Comparison of ENCODE assay signal across 32 cellular contexts in the genomic region with DNA sequence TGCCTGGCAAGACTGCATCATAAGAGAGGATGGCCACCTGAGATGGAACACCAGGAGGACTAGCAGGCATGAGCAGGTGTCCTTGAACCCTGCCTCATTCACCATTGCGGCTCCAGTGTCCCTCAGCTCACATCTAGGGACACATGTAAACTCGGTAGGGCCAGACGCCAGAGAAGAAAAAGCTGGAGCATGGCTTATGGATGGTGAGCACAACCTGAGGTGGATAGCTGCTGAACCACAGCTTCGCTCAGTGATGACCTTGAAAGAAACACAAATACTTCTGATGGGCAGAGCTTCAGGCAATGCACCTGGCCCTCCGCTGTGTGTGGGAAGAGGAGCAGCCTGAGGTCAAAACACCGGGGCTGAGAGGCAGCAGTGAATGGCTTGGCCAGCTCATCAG.
DNase-seq lines count a peak whose midpoint lies in the region; ATAC-seq, FAIRE-seq and TF ChIP-seq lines count a peak whose summit lies in the region.
"Had no signal": no experiment of that assay in that cellular context is flagged by ENCODE, and none has a peak within 500 bp of the region (broad histone marks: within the 10 kb centered on the region; RNA-seq: fewer than 3 reads in every experiment).

No MANE protein-coding gene starts in this region.

- intact Hi-C loops in Calu3 (cut with micrococcal nuclease; ENCODE audit: unreplicated experiment) = no loop called here
- intact Hi-C loops in HCT116 (cut with micrococcal nuclease) = loop anchor here (5.0 kb wide), 1 partner anchor 254 kb away; no protein-coding TSS in a partner anchor
- intact Hi-C loops in K562 (cut with micrococcal nuclease) = loop anchor here (2.0 to 5.0 kb wide), 2 partner anchors 59 to 86 kb away; no protein-coding TSS in a partner anchor

- H3K9me2 ChIP-seq in HCT116 (ENCODE audit: insufficient read depth) = no peaks in the 10 kb centered on the region

- no peak for TF ChIP-seq EP300 in K562 (IDR thresholded peaks at IDR 0.05; ENCODE audit: low read length)

- H3K9ac ChIP-seq in HCT116 (ENCODE audit: low read length) = peak overlapping the region; percentile 70; the same call in 1 of the 2 replicates
- H3K9ac ChIP-seq in K562 (ENCODE audit: insufficient read depth in 1 of 2, low read depth in 2 of 2, low read length in 2 of 2) = peak overlapping the region; percentile 74 to 95
- H3K9ac ChIP-seq: BLaER1 treated with 17β-estradiol and CSF1 and Interleukin-3, amounts not matched to agents 10 nM and 100 nM had no signal

- CTCF ChIA-PET in Calu3 (lab: Charles Lee) (no interaction called here), HCT116 (lab: Charles Lee) (no interaction called here), K562 (lab: Yijun Ruan, JAX; ENCODE audit: low intra/inter-chr PET ratio) (no interaction called here)

- H3K36me3 Mint-ChIP-seq in Calu3 (ENCODE audit: insufficient read depth, unreplicated experiment) = peaks cover 12% of the 10 kb centered on the region
- no peaks in the 10 kb centered on the region for H3K36me3 Mint-ChIP-seq in effector memory CD8-positive, alpha-beta T cell (ENCODE audit: insufficient read depth)
- H3K36me3 Mint-ChIP-seq: stimulated activated effector memory CD8-positive, alpha-beta T cell treated with anti-CD3 and anti-CD28 coated beads, Interleukin-12 subunit alpha, Interleukin-12 subunit beta, amount 100 ng/mL, for 72 hours had no signal

- FAIRE-seq in K562 (lab: Jason Lieb, UNC) = no peak
- FAIRE-seq: astrocyte, GM12891, keratinocyte had no signal

- peaks cover 8% of the 10 kb centered on the region for H3K9me3 Mint-ChIP-seq in Calu3 (ENCODE audit: low read depth, unreplicated experiment)
- H3K9me3 Mint-ChIP-seq in effector memory CD8-positive, alpha-beta T cell = peaks cover 4 to 15% of the 10 kb centered on the region in 2 donors

- RAD21 ChIA-PET in HCT116 (lab: Charles Lee; ENCODE audit: low non-redundant PET in 1 of 2, low total read pairs in 2 of 2, uncharacterized antibody in 2 of 2, unreplicated experiment in 2 of 2) = no interaction called here

- H3K4me1 ChIP-seq in HCT116 (ENCODE audit: control insufficient read depth in 1 of 2, insufficient read depth in 2 of 2, low read length in 2 of 2) (peaks cover 0 to 49% of the 10 kb centered on the region in 2 experiments; a peak in 3 of 4 replicates), K562 (replicated peaks in 1 of 2; ENCODE audit: control insufficient read depth in 2 of 2, insufficient read depth in 2 of 2, low read length in 2 of 2) (peaks cover 24 to 47% of the 10 kb centered on the region in 2 experiments), osteoblast (ENCODE audit: insufficient read depth, low read length) (no peaks in the 10 kb centered on the region)
- H3K4me1 ChIP-seq: HAP-1, prostate gland, sigmoid colon, upper lobe of right lung had no signal

- no TSS peak for BruUV-seq in Calu3 (replicated peaks; lab: Mats Ljungman, UMichigan)
- no TSS peak for BruUV-seq in HCT116 (replicated peaks; lab: Mats Ljungman, UMichigan)
- no TSS peak for BruUV-seq in K562 (replicated peaks; lab: Mats Ljungman, UMichigan)

- peak overlapping the region; percentile 34 for H3K27ac Mint-ChIP-seq in Calu3 (ENCODE audit: unreplicated experiment)
- no peak overlapping the region for H3K27ac Mint-ChIP-seq in effector memory CD8-positive, alpha-beta T cell
- H3K27ac Mint-ChIP-seq: activated naive CD8-positive, alpha-beta T cell treated with anti-CD3 and anti-CD28 coated beads for 36 hours; mesothelial cell of epicardium; stimulated activated effector memory CD8-positive, alpha-beta T cell treated with anti-CD3 and anti-CD28 coated beads, Interleukin-12 subunit alpha, Interleukin-12 subunit beta, amount 100 ng/mL, for 72 hours had no signal

- no peaks in the 10 kb centered on the region for H3K27me3 Mint-ChIP-seq in Calu3 (ENCODE audit: unreplicated experiment)
- no peaks in the 10 kb centered on the region for H3K27me3 Mint-ChIP-seq in effector memory CD8-positive, alpha-beta T cell
- H3K27me3 Mint-ChIP-seq: activated naive CD8-positive, alpha-beta T cell treated with anti-CD3 and anti-CD28 coated beads for 36 hours; naive B cell had no signal

- POLR2A ChIA-PET in HCT116 (lab: Charles Lee) = no interaction called here
- POLR2A ChIA-PET in K562 (lab: Yijun Ruan, JAX) = interaction anchor here (0.6 kb wide), 1 partner anchor 8 kb away, joined by 3 read pairs; no protein-coding TSS in a partner anchor

- ATAC-seq in HCT116 (no peak), K562 (no peak), GM18858 (IDR thresholded peaks at IDR 0.05; ENCODE audit: unreplicated experiment) (no peak)
- ATAC-seq in effector memory CD8-positive, alpha-beta T cell (replicated peaks) = no peak
- ATAC-seq: stimulated activated effector memory CD8-positive, alpha-beta T cell treated with anti-CD3 and anti-CD28 coated beads, Interleukin-12 subunit alpha, Interleukin-12 subunit beta, amount 100 ng/mL, for 72 hours; upper lobe of right lung had no signal

- H3K4me3 ChIP-seq in HCT116 (replicated peaks in 1 of 2; ENCODE audit: low read depth in 1 of 2, low read length in 2 of 2) (peak overlapping the region in 1 of 2 experiments; percentile 67; a peak in 2 of 4 replicates), K562 (peak overlapping the region; percentile 51; the same call in 1 of the 2 replicates), osteoblast (ENCODE audit: insufficient read depth, low read length) (no peak overlapping the region)
- H3K4me3 ChIP-seq: BLaER1 treated with 17β-estradiol and CSF1 and Interleukin-3, amounts not matched to agents 10 nM and 100 nM; cardiac muscle cell; HAP-1; prostate gland; sigmoid colon; upper lobe of right lung had no signal

- DNase-seq in Calu3 (no peak), HCT116 (ENCODE audit: low read depth, low spot score) (no peak), K562 (ENCODE audit: extremely low read depth in 1 of 4, low spot score in 3 of 4) (no peak), osteoblast (ENCODE audit: insufficient read length, low spot score, missing footprints) (peak; percentile 23), HuH-7.5 (ENCODE audit: low spot score) (no peak)
- DNase-seq in effector memory CD8-positive, alpha-beta T cell = no peak
- no peak for DNase-seq in activated CD4-positive, alpha-beta T cell treated with anti-CD3 and anti-CD28 coated beads, Interleukin-2, amount 50 U/mL, for 4 hours
- DNase-seq: activated CD4-positive, alpha-beta T cell treated with anti-CD3 and anti-CD28 coated beads for 1 hour; activated effector memory CD4-positive, alpha-beta T cell treated with Interleukin-2 at 50 U/mL for 16 hours; activated naive CD8-positive, alpha-beta T cell treated with anti-CD3 and anti-CD28 coated beads for 36 hours; activated T-cell treated with anti-CD3 and anti-CD28 coated beads for 4 hours; cortex of kidney; DMS53; naive B cell; NCI-H1092; NCI-H1694 treated with DMSO at 0.1 percent for 48 hours; NCI-H2171; NCI-H510A; RPMI8226; sigmoid colon; substantia nigra; upper lobe of right lung had no signal

- H3K36me3 ChIP-seq in HCT116 (ENCODE audit: control insufficient read depth in 1 of 2, insufficient read depth in 2 of 2, low read length in 2 of 2) (no peaks in the 10 kb centered on the region), K562 (ENCODE audit: control insufficient read depth, insufficient read depth, low read length) (no peaks in the 10 kb centered on the region; the same call in 2 of the 3 replicates), osteoblast (ENCODE audit: insufficient read depth, low read length) (no peaks in the 10 kb centered on the region)
- H3K36me3 ChIP-seq: BLaER1 treated with 17β-estradiol and CSF1 and Interleukin-3, amounts not matched to agents 10 nM and 100 nM; cardiac muscle cell; HAP-1; prostate gland; sigmoid colon; upper lobe of right lung had no signal

- 72% methylated on average over 6 of the region's 6 CpGs for WGBS in K562 (ENCODE audit: insufficient coverage, low coverage, missing lambda C conversion rate)

- H3K27ac ChIP-seq in HCT116 (ENCODE audit: low read depth, low read length) (no peak overlapping the region), K562 (ENCODE audit: extremely low read depth, low read depth, low read length) (peak overlapping the region; percentile 84; the same call in 1 of the 3 replicates), osteoblast (ENCODE audit: low read depth, low read length) (no peak overlapping the region)
- H3K27ac ChIP-seq: BLaER1 treated with 17β-estradiol and CSF1 and Interleukin-3, amounts not matched to agents 10 nM and 100 nM; cardiac muscle cell; prostate gland; sigmoid colon; upper lobe of right lung had no signal

- in situ Hi-C loops in K562 (cut with MboI) = no loop called here

- H3K4me2 ChIP-seq in HCT116 (ENCODE audit: low read length) (peak overlapping the region; percentile 94), K562 (ENCODE audit: insufficient read depth, low read length) (peak overlapping the region; percentile 96), osteoblast (ENCODE audit: insufficient read depth, low read length) (no peak overlapping the region)

- TF ChIP-seq POLR2A in HCT116 (IDR thresholded peaks at IDR 0.05; ENCODE audit: borderline replicate concordance, extremely low read depth, insufficient read depth, insufficient read length) (no peak), K562 (conservative IDR thresholded peaks at IDR 0.05) (no peak)

- H3K79me2 ChIP-seq in HCT116 (ENCODE audit: insufficient read depth, low read length) = no peaks in the 10 kb centered on the region
- H3K79me2 ChIP-seq in K562 (ENCODE audit: control insufficient read depth, insufficient read depth, low read length) = peaks cover 22% of the 10 kb centered on the region
- H3K79me2 ChIP-seq in osteoblast (ENCODE audit: insufficient read depth, low read length) = no peaks in the 10 kb centered on the region

- no peak overlapping the region for H2AFZ ChIP-seq in HCT116 (ENCODE audit: low read depth, low read length, poor library complexity, severe bottlenecking)
- H2AFZ ChIP-seq in K562 (ENCODE audit: low read depth, low read length) = no peak overlapping the region
- H2AFZ ChIP-seq in osteoblast (ENCODE audit: low read length) = no peak overlapping the region

- no peaks in the 10 kb centered on the region for H3K27me3 ChIP-seq in HCT116 (ENCODE audit: insufficient read depth, low read length)
- H3K27me3 ChIP-seq in K562 (ENCODE audit: control insufficient read depth in 2 of 2, insufficient read depth in 2 of 2, low read length in 2 of 2) = no peaks in the 10 kb centered on the region
- H3K27me3 ChIP-seq in osteoblast (ENCODE audit: insufficient read depth, low read length) = no peaks in the 10 kb centered on the region
- H3K27me3 ChIP-seq: BLaER1 treated with 17β-estradiol and CSF1 and Interleukin-3, amounts not matched to agents 10 nM and 100 nM; cardiac muscle cell; sigmoid colon; upper lobe of right lung had no signal

- TF ChIP-seq RAD21 in HCT116 (IDR thresholded peaks at IDR 0.05; ENCODE audit: low read depth) (no peak), K562 (CRISPR knock-in tag; conservative IDR thresholded peaks at IDR 0.05 in 1 of 2, IDR thresholded peaks at IDR 0.05 in 1 of 2) (no peak)

- H3K4me3 Mint-ChIP-seq in Calu3 (ENCODE audit: low read depth, unreplicated experiment) = no peak overlapping the region
- H3K4me3 Mint-ChIP-seq in effector memory CD8-positive, alpha-beta T cell = no peak overlapping the region
- H3K4me3 Mint-ChIP-seq: activated naive CD8-positive, alpha-beta T cell treated with anti-CD3 and anti-CD28 coated beads for 36 hours; mesothelial cell of epicardium; stimulated activated effector memory CD8-positive, alpha-beta T cell treated with anti-CD3 and anti-CD28 coated beads, Interleukin-12 subunit alpha, Interleukin-12 subunit beta, amount 100 ng/mL, for 72 hours had no signal

- TF ChIP-seq CTCF in Calu3 (IDR thresholded peaks at IDR 0.05; ENCODE audit: unreplicated experiment) = no peak
- TF ChIP-seq CTCF in HCT116 (IDR thresholded peaks at IDR 0.05 in 2 of 3, conservative IDR thresholded peaks at IDR 0.05 in 1 of 3; ENCODE audit: borderline replicate concordance in 1 of 3, insufficient read depth in 1 of 3, low read depth in 2 of 3, low read length in 2 of 3) = no peak
- TF ChIP-seq CTCF in K562 (IDR thresholded peaks at IDR 0.05 in 2 of 3, conservative IDR thresholded peaks at IDR 0.05 in 1 of 3; ENCODE audit: insufficient read depth in 2 of 3, low read depth in 1 of 3, low read length in 3 of 3) = no peak
- no peak for TF ChIP-seq CTCF in osteoblast (IDR thresholded peaks at IDR 0.05; ENCODE audit: extremely low read depth, low read depth, low read length)

- H3K4me1 Mint-ChIP-seq in Calu3 (ENCODE audit: low read depth, unreplicated experiment) = peaks cover 15% of the 10 kb centered on the region
- H3K4me1 Mint-ChIP-seq in effector memory CD8-positive, alpha-beta T cell (ENCODE audit: low read depth in 2 of 2) = peaks cover 4% of the 10 kb centered on the region in 2 donors
- H3K4me1 Mint-ChIP-seq: activated naive CD8-positive, alpha-beta T cell treated with anti-CD3 and anti-CD28 coated beads for 36 hours; mesothelial cell of epicardium; naive B cell had no signal

- H3K9me3 ChIP-seq in HCT116 (ENCODE audit: control insufficient read depth in 1 of 2, insufficient read depth in 1 of 2, low read depth in 1 of 2, low read length in 2 of 2) = peaks cover 0 to 10% of the 10 kb centered on the region in 2 experiments; a peak in 1 of 4 replicates
- H3K9me3 ChIP-seq in K562 (replicated peaks; ENCODE audit: control insufficient read depth, insufficient read depth, low read depth, low read length) = peaks cover 11% of the 10 kb centered on the region
- peaks cover 3% of the 10 kb centered on the region for H3K9me3 ChIP-seq in osteoblast (ENCODE audit: low read depth, low read length)
- H3K9me3 ChIP-seq: prostate gland had no signal

- no peaks in the 10 kb centered on the region for H4K20me1 ChIP-seq in HCT116 (ENCODE audit: insufficient read depth)
- H4K20me1 ChIP-seq in K562 (replicated peaks; ENCODE audit: control insufficient read depth, insufficient read depth, low read length) = no peaks in the 10 kb centered on the region
- H4K20me1 ChIP-seq in osteoblast (ENCODE audit: insufficient read depth, low read length) = no peaks in the 10 kb centered on the region
- H4K20me1 ChIP-seq: BLaER1 treated with 17β-estradiol and CSF1 and Interleukin-3, amounts not matched to agents 10 nM and 100 nM had no signal

- no peaks in the 10 kb centered on the region for H3K9me1 ChIP-seq in K562 (ENCODE audit: control insufficient read depth, insufficient read depth, low read length)
